ENCODE assay signal across 9 cellular contexts in genomic region chr2:27737676-27738348, GRCh38. TPM values are rescaled to one million over a fixed set of nuclear protein-coding genes. Genes with fewer than 3 reads are reported as not detected.
DNase-seq lines count a peak whose midpoint lies in the region; ATAC-seq and TF ChIP-seq lines count a peak whose summit lies in the region.
"Had no signal": no experiment of that assay in that cellular context is flagged by ENCODE, and none has a peak within 500 bp of the region (broad histone marks: within the 10 kb centered on the region; RNA-seq: fewer than 3 reads in every experiment).

No MANE protein-coding gene starts in this region.

- peak overlapping the region; percentile 9 for H2AFZ ChIP-seq in smooth muscle cell (ENCODE audit: low read depth)

- no peaks in the 10 kb centered on the region for H3K79me2 ChIP-seq in smooth muscle cell (ENCODE audit: low read depth)

- no peak for TF ChIP-seq POLR2A in adrenal gland (IDR thresholded peaks at IDR 0.05)

- no peaks in the 10 kb centered on the region for H3K27me3 ChIP-seq in adrenal gland
- no peaks in the 10 kb centered on the region for H3K27me3 ChIP-seq in right atrium auricular region
- no peaks in the 10 kb centered on the region for H3K27me3 ChIP-seq in smooth muscle cell (ENCODE audit: low read depth)

- H3K9ac ChIP-seq in smooth muscle cell (ENCODE audit: low read depth) = peak overlapping the region; percentile 6

- H3K4me1 ChIP-seq in adrenal gland (replicated peaks in 1 of 2) = peaks cover 15 to 31% of the 10 kb centered on the region in 2 donors
- H3K4me1 ChIP-seq in right atrium auricular region = peaks cover 0 to 36% of the 10 kb centered on the region in 2 donors
- peaks cover 13% of the 10 kb centered on the region for H3K4me1 ChIP-seq in smooth muscle cell (ENCODE audit: low read depth)

- H3K36me3 ChIP-seq in adrenal gland (replicated peaks in 1 of 2) = no peaks in the 10 kb centered on the region
- H3K36me3 ChIP-seq in right atrium auricular region = no peaks in the 10 kb centered on the region
- H3K36me3 ChIP-seq in smooth muscle cell (ENCODE audit: low read depth) = no peaks in the 10 kb centered on the region

- intact Hi-C loops in adrenal gland (cut with DNase I) = no loop called here

- no peaks in the 10 kb centered on the region for H4K20me1 ChIP-seq in smooth muscle cell (ENCODE audit: low read depth)

- H3F3A ChIP-seq in smooth muscle cell (ENCODE audit: low read depth) = peaks cover 13% of the 10 kb centered on the region

- peak overlapping the region; percentile 21 to 95 (median 80) for H3K27ac ChIP-seq in adrenal gland
- peak overlapping the region; percentile 50 to 88 for H3K27ac ChIP-seq in right atrium auricular region
- peak overlapping the region; percentile 86 for H3K27ac ChIP-seq in smooth muscle cell (ENCODE audit: low read depth)

- peak overlapping the region; percentile 36 for H3K4me2 ChIP-seq in smooth muscle cell

- TF ChIP-seq CTCF in adrenal gland (IDR thresholded peaks at IDR 0.05) (peak in 3 of 6 experiments; percentile 3 to 21 (median 14)), right atrium auricular region (IDR thresholded peaks at IDR 0.05) (no peak), smooth muscle cell (IDR thresholded peaks at IDR 0.05; ENCODE audit: borderline replicate concordance, insufficient read depth, poor library complexity, severe bottlenecking) (no peak)

- H3K9me3 ChIP-seq in adrenal gland (replicated peaks in 1 of 3) (no peaks in the 10 kb centered on the region), right atrium auricular region (no peaks in the 10 kb centered on the region), smooth muscle cell (replicated peaks; ENCODE audit: low read depth) (no peaks in the 10 kb centered on the region)

- no peak for ATAC-seq in HG03280 (IDR thresholded peaks at IDR 0.05; ENCODE audit: unreplicated experiment)

- DNase-seq in H4 (ENCODE audit: low spot score) (peak; percentile 10), adrenal gland (peak; percentile 42 to 87 (median 76)), right atrium auricular region (ENCODE audit: low spot score) (no peak), smooth muscle cell (lab: John Stamatoyannopoulos, UW; ENCODE audit: unreplicated experiment) (no peak), NCI-H774 (lab: John Stamatoyannopoulos, UW) (no peak), NCI-H1048 (lab: John Stamatoyannopoulos, UW) (no peak), COR-L47 (lab: John Stamatoyannopoulos, UW) (no peak)
- DNase-seq: activated CD4-positive, alpha-beta T cell treated with anti-CD3 and anti-CD28 coated beads for 4 hours had no signal

- WGBS in adrenal gland, 4 donors = 50 to 63% (median 58%) methylated on average over 7 of the region's 7 CpGs
- WGBS in smooth muscle cell (ENCODE audit: low lambda C conversion rate) = 32% methylated on average over 7 of the region's 7 CpGs

- H3K4me3 ChIP-seq in adrenal gland = no peak overlapping the region
- no peak overlapping the region for H3K4me3 ChIP-seq in right atrium auricular region
- no peak overlapping the region for H3K4me3 ChIP-seq in smooth muscle cell

RNA-seq across cellular contexts. Expression of gene MRPL33, which starts 33.7 kb away (rescaled TPM):
- 99.6 and 124 TPM in 2 replicates for total RNA-seq in H4 (2014; rRNA removed; shearing (Covaris generic))
- total RNA-seq in adrenal gland (1,000 to 10,000 TPM in 1 of 8 donors, 100 to 1,000 TPM in 7; 211 to 1,020 (median 554) TPM), right atrium auricular region (100 to 1,000 TPM; 270 to 370 TPM), smooth muscle cell (94.5 and 142 TPM in 2 replicates)
- polyA plus RNA-seq in adrenal gland (100 to 1,000 TPM; 253 to 508 (median 491) TPM), smooth muscle cell (192 and 193 TPM in 2 replicates)

Comparison
In these comparisons a context has a peak if more than half of its experiments do, and no peak if none do; other contexts are left out.
1. DNase-seq: peak in H4 (single experiment) and adrenal gland (7 of 7); none in right atrium auricular region (single experiment), smooth muscle cell (single experiment), NCI-H774 (single experiment), NCI-H1048 (single experiment) and COR-L47 (single experiment).
2. Peak in every context shown above with its lines, with median percentiles within 50 percentile points of each other: H3K27ac ChIP-seq.